ENCODE assay signal across 4 cellular contexts in the genomic region with DNA sequence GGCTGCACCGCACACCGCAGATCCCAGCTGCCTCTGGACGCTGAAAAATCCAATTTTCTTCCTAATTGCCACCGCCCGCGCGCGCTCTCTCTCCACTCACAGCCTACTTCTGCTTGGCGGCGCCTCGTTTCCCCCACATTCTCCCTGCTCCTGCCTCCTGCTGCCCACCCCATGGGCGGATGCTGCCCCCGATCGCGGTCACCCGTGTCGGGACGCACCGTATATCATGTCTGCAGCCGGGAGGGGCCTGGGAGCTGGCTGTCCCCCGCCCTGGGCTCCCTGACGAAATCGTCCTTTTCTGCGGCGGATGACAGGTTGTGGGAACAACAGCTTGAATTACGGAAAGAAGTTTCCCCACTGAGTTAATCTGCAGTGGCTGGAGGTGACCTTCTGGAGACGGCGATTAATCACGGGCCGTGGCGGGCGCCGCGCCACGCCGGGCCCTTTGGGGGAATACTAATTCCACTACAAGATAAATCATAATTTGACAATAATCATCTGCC.
TF ChIP-seq lines count a peak whose summit lies in the region.

No MANE protein-coding gene starts in this region.

TF ChIP-seq in SK-N-SH, 30 proteins besides CTCF, POLR2A, EP300 and RAD21:
- TF ChIP-seq FOXJ3 (CRISPR knock-in tag; IDR thresholded peaks at IDR 0.05) (no peak), EZH2phosphoT487 (IDR thresholded peaks at IDR 0.05; ENCODE audit: borderline replicate concordance, low read depth) (no peak), FOXM1 (IDR thresholded peaks at IDR 0.05; ENCODE audit: low read depth) (no peak), CHD2 (IDR thresholded peaks at IDR 0.05; ENCODE audit: low read length, partially characterized antibody) (peak; percentile 15), RCOR1 (IDR thresholded peaks at IDR 0.05; ENCODE audit: low read length) (0 out of 2 replicates have a peak, but pooled peaks have one; percentile 6)
- TF ChIP-seq, protein P1, sequence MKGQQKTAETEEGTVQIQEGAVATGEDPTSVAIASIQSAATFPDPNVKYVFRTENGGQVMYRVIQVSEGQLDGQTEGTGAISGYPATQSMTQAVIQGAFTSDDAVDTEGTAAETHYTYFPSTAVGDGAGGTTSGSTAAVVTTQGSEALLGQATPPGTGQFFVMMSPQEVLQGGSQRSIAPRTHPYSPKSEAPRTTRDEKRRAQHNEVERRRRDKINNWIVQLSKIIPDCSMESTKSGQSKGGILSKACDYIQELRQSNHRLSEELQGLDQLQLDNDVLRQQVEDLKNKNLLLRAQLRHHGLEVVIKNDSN (IDR thresholded peaks at IDR 0.05; ENCODE audit: borderline replicate concordance, low read depth) = no peak

TF ChIP-seq in SK-N-SH treated with all-trans-retinoic acid at 6 μM for 48 hours, 23 proteins besides CTCF, POLR2A, EP300 and RAD21:
- no peak for TF ChIP-seq ZFP3 (CRISPR knock-in tag; IDR thresholded peaks at IDR 0.05)
- no peak for TF ChIP-seq CSDC2 (CRISPR knock-in tag; IDR thresholded peaks at IDR 0.05)
- no peak for TF ChIP-seq ZFP30 (CRISPR knock-in tag; IDR thresholded peaks at IDR 0.05)
- TF ChIP-seq, protein P2, sequence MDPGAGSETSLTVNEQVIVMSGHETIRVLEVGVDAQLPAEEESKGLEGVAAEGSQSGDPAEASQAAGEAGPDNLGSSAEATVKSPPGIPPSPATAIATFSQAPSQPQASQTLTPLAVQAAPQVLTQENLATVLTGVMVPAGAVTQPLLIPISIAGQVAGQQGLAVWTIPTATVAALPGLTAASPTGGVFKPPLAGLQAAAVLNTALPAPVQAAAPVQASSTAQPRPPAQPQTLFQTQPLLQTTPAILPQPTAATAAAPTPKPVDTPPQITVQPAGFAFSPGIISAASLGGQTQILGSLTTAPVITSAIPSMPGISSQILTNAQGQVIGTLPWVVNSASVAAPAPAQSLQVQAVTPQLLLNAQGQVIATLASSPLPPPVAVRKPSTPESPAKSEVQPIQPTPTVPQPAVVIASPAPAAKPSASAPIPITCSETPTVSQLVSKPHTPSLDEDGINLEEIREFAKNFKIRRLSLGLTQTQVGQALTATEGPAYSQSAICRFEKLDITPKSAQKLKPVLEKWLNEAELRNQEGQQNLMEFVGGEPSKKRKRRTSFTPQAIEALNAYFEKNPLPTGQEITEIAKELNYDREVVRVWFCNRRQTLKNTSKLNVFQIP (CRISPR knock-in tag; IDR thresholded peaks at IDR 0.05; ENCODE audit: borderline replicate concordance, low read depth) = no peak
- TF ChIP-seq BACH2 (CRISPR knock-in tag; IDR thresholded peaks at IDR 0.05; ENCODE audit: borderline replicate concordance) = no peak
- no peak for TF ChIP-seq ZNF565 (CRISPR knock-in tag; conservative IDR thresholded peaks at IDR 0.05; ENCODE audit: low read depth)
- no peak for TF ChIP-seq SNAI2 (CRISPR knock-in tag; IDR thresholded peaks at IDR 0.05)
- no peak for TF ChIP-seq ZNF70 (CRISPR knock-in tag; IDR thresholded peaks at IDR 0.05)
- no peak for TF ChIP-seq OSR1 (CRISPR knock-in tag; IDR thresholded peaks at IDR 0.05)
- no peak for TF ChIP-seq TCF4 (CRISPR knock-in tag; IDR thresholded peaks at IDR 0.05; ENCODE audit: borderline replicate concordance)
- TF ChIP-seq PPARA (CRISPR knock-in tag; IDR thresholded peaks at IDR 0.05; ENCODE audit: borderline replicate concordance) = no peak
- no peak for TF ChIP-seq TOX (CRISPR knock-in tag; IDR thresholded peaks at IDR 0.05; ENCODE audit: borderline replicate concordance)
- TF ChIP-seq, protein P3, sequence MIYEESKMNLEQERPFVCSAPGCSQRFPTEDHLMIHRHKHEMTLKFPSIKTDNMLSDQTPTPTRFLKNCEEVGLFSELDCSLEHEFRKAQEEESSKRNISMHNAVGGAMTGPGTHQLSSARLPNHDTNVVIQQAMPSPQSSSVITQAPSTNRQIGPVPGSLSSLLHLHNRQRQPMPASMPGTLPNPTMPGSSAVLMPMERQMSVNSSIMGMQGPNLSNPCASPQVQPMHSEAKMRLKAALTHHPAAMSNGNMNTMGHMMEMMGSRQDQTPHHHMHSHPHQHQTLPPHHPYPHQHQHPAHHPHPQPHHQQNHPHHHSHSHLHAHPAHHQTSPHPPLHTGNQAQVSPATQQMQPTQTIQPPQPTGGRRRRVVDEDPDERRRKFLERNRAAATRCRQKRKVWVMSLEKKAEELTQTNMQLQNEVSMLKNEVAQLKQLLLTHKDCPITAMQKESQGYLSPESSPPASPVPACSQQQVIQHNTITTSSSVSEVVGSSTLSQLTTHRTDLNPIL (CRISPR knock-in tag; IDR thresholded peaks at IDR 0.05; ENCODE audit: low read depth) = no peak
- TF ChIP-seq ARNTL (CRISPR knock-in tag; IDR thresholded peaks at IDR 0.05; ENCODE audit: borderline replicate concordance, low read depth) = no peak

TF ChIP-seq in K562, 482 proteins besides CTCF, POLR2A, EP300 and RAD21 (continues in another document):
- no peak for TF ChIP-seq ZNF133 (CRISPR knock-in tag; IDR thresholded peaks at IDR 0.05)
- TF ChIP-seq, protein P4, sequence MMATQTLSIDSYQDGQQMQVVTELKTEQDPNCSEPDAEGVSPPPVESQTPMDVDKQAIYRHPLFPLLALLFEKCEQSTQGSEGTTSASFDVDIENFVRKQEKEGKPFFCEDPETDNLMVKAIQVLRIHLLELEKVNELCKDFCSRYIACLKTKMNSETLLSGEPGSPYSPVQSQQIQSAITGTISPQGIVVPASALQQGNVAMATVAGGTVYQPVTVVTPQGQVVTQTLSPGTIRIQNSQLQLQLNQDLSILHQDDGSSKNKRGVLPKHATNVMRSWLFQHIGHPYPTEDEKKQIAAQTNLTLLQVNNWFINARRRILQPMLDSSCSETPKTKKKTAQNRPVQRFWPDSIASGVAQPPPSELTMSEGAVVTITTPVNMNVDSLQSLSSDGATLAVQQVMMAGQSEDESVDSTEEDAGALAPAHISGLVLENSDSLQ (IDR thresholded peaks at IDR 0.05) = 0 out of 2 replicates have a peak, but pooled peaks have one; percentile 18
- TF ChIP-seq, protein P5, sequence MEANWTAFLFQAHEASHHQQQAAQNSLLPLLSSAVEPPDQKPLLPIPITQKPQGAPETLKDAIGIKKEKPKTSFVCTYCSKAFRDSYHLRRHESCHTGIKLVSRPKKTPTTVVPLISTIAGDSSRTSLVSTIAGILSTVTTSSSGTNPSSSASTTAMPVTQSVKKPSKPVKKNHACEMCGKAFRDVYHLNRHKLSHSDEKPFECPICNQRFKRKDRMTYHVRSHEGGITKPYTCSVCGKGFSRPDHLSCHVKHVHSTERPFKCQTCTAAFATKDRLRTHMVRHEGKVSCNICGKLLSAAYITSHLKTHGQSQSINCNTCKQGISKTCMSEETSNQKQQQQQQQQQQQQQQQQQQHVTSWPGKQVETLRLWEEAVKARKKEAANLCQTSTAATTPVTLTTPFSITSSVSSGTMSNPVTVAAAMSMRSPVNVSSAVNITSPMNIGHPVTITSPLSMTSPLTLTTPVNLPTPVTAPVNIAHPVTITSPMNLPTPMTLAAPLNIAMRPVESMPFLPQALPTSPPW (CRISPR knock-in tag; IDR thresholded peaks at IDR 0.05) = peak; percentile 50
- TF ChIP-seq DACH1 (IDR thresholded peaks at IDR 0.05; ENCODE audit: partially characterized antibody) = no peak
- TF ChIP-seq, protein P6, sequence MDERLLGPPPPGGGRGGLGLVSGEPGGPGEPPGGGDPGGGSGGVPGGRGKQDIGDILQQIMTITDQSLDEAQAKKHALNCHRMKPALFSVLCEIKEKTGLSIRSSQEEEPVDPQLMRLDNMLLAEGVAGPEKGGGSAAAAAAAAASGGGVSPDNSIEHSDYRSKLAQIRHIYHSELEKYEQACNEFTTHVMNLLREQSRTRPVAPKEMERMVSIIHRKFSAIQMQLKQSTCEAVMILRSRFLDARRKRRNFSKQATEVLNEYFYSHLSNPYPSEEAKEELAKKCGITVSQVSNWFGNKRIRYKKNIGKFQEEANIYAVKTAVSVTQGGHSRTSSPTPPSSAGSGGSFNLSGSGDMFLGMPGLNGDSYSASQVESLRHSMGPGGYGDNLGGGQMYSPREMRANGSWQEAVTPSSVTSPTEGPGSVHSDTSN (CRISPR knock-in tag; IDR thresholded peaks at IDR 0.05; ENCODE audit: low read depth) = no peak
- TF ChIP-seq, protein P6 (tag; conservative IDR thresholded peaks at IDR 0.05; ENCODE audit: low read depth) = peak; percentile 62
- TF ChIP-seq MEF2A (IDR thresholded peaks at IDR 0.05; ENCODE audit: control insufficient read depth, low read depth, low read length) = no peak
- TF ChIP-seq, protein P7, sequence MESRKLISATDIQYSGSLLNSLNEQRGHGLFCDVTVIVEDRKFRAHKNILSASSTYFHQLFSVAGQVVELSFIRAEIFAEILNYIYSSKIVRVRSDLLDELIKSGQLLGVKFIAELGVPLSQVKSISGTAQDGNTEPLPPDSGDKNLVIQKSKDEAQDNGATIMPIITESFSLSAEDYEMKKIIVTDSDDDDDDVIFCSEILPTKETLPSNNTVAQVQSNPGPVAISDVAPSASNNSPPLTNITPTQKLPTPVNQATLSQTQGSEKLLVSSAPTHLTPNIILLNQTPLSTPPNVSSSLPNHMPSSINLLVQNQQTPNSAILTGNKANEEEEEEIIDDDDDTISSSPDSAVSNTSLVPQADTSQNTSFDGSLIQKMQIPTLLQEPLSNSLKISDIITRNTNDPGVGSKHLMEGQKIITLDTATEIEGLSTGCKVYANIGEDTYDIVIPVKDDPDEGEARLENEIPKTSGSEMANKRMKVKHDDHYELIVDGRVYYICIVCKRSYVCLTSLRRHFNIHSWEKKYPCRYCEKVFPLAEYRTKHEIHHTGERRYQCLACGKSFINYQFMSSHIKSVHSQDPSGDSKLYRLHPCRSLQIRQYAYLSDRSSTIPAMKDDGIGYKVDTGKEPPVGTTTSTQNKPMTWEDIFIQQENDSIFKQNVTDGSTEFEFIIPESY (CRISPR knock-in tag; IDR thresholded peaks at IDR 0.05) = peak; percentile 74

TF ChIP-seq in neural cell, 6 proteins besides CTCF, POLR2A, EP300 and RAD21:
- TF ChIP-seq TAF1 (IDR thresholded peaks at IDR 0.05; ENCODE audit: low read depth) = no peak
- TF ChIP-seq, protein P8, sequence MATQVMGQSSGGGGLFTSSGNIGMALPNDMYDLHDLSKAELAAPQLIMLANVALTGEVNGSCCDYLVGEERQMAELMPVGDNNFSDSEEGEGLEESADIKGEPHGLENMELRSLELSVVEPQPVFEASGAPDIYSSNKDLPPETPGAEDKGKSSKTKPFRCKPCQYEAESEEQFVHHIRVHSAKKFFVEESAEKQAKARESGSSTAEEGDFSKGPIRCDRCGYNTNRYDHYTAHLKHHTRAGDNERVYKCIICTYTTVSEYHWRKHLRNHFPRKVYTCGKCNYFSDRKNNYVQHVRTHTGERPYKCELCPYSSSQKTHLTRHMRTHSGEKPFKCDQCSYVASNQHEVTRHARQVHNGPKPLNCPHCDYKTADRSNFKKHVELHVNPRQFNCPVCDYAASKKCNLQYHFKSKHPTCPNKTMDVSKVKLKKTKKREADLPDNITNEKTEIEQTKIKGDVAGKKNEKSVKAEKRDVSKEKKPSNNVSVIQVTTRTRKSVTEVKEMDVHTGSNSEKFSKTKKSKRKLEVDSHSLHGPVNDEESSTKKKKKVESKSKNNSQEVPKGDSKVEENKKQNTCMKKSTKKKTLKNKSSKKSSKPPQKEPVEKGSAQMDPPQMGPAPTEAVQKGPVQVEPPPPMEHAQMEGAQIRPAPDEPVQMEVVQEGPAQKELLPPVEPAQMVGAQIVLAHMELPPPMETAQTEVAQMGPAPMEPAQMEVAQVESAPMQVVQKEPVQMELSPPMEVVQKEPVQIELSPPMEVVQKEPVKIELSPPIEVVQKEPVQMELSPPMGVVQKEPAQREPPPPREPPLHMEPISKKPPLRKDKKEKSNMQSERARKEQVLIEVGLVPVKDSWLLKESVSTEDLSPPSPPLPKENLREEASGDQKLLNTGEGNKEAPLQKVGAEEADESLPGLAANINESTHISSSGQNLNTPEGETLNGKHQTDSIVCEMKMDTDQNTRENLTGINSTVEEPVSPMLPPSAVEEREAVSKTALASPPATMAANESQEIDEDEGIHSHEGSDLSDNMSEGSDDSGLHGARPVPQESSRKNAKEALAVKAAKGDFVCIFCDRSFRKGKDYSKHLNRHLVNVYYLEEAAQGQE (IDR thresholded peaks at IDR 0.05; ENCODE audit: borderline replicate concordance) = peak; percentile 98
- TF ChIP-seq MXI1 (conservative IDR thresholded peaks at IDR 0.05; ENCODE audit: poor library complexity, severe bottlenecking) = no peak
- TF ChIP-seq EZH2 (IDR thresholded peaks at IDR 0.05; ENCODE audit: borderline replicate concordance, insufficient read depth, low read length, poor library complexity, severe bottlenecking) = no peak
- no peak for TF ChIP-seq SMC3 (conservative IDR thresholded peaks at IDR 0.05; ENCODE audit: poor library complexity)
- peak; percentile 49 for TF ChIP-seq POLR2AphosphoS5 (IDR thresholded peaks at IDR 0.05)
